In genomic region chr10:2990764-2991163, GRCh38 we compare ENCODE assay signal across 22 cellular contexts.
"Had no signal": no experiment of that assay in that cellular context is flagged by ENCODE, and none has a peak within 500 bp of the region (broad histone marks: within the 10 kb centered on the region; RNA-seq: fewer than 3 reads in every experiment).

No MANE protein-coding gene starts in this region.

- H3K4me3 Mint-ChIP-seq: activated CD4-positive, alpha-beta memory T cell treated with anti-CD3 and anti-CD28 coated beads, Interleukin-2, amount 10 ng/mL, durations not matched to agents 7 days and 5 days; activated CD8-positive, alpha-beta memory T cell treated with anti-CD3 and anti-CD28 coated beads, Interleukin-2, amount 10 ng/mL, durations not matched to agents 7 days and 5 days; activated naive CD8-positive, alpha-beta T cell treated with anti-CD3 and anti-CD28 coated beads for 36 hours; activated T-helper 17 cell treated with anti-CD3 and anti-CD28 coated beads, Interleukin-2, amount 50 U/mL, for 72 hours; natural killer cell; stimulated activated naive B cell treated with anti-CD40 and anti-IgM and Interleukin-4, amounts not matched to agents 10 μg/mL and 1 μg/mL and 100 μg/mL, for 72 hours had no signal

- H3K4me3 ChIP-seq: esophagus squamous epithelium, lower lobe of right lung, pancreas, sigmoid colon, spleen had no signal

- H3K36me3 ChIP-seq: esophagus squamous epithelium, lower lobe of right lung, neutrophil, pancreas, sigmoid colon, spleen had no signal

- H3K4me1 Mint-ChIP-seq: natural killer cell had no signal

- DNase-seq: activated CD4-positive, alpha-beta memory T cell treated with anti-CD3 and anti-CD28 coated beads, Interleukin-2, amount 10 ng/mL, durations not matched to agents 7 days and 5 days; activated CD4-positive, alpha-beta T cell treated with anti-CD3 and anti-CD28 coated beads for 48 hours; activated CD4-positive, CD25-positive, alpha-beta regulatory T cell; activated CD8-positive, alpha-beta memory T cell treated with anti-CD3 and anti-CD28 coated beads, Interleukin-2, amount 10 ng/mL, durations not matched to agents 7 days and 5 days; activated naive CD4-positive, alpha-beta T cell; activated naive CD8-positive, alpha-beta T cell treated with anti-CD3 and anti-CD28 coated beads for 36 hours; activated T-cell treated with anti-CD3 and anti-CD28 coated beads, Interleukin-2, amount 50 U/mL, for 1 hour; amygdala; dermis blood vessel endothelial cell; effector memory CD4-positive, alpha-beta T cell; esophagus squamous epithelium; left cardiac atrium; lower lobe of right lung; natural killer cell; pancreas; sigmoid colon; spleen; stimulated activated CD4-positive, alpha-beta T cell treated with anti-CD3 and anti-CD28 coated beads, Interleukin-4, amount 100 ng/mL, for 4 hours; stimulated activated naive B cell treated with anti-CD40 and anti-IgM and Interleukin-4, amounts not matched to agents 10 μg/mL and 1 μg/mL and 100 μg/mL, for 72 hours; T-helper 9 cell had no signal

- H3K27me3 ChIP-seq: pancreas had no signal

- H3K9me3 Mint-ChIP-seq: activated CD4-positive, alpha-beta memory T cell treated with anti-CD3 and anti-CD28 coated beads, Interleukin-2, amount 10 ng/mL, durations not matched to agents 7 days and 5 days; activated naive CD8-positive, alpha-beta T cell treated with anti-CD3 and anti-CD28 coated beads for 36 hours; natural killer cell had no signal

- H3K36me3 Mint-ChIP-seq: activated CD8-positive, alpha-beta memory T cell treated with anti-CD3 and anti-CD28 coated beads, Interleukin-2, amount 10 ng/mL, durations not matched to agents 7 days and 5 days; activated naive CD8-positive, alpha-beta T cell treated with anti-CD3 and anti-CD28 coated beads for 36 hours; natural killer cell had no signal

- H3K9me3 ChIP-seq: lower lobe of right lung, neutrophil, pancreas had no signal

- ATAC-seq: activated CD8-positive, alpha-beta memory T cell treated with anti-CD3 and anti-CD28 coated beads, Interleukin-2, amount 10 ng/mL, durations not matched to agents 7 days and 5 days; activated T-helper 17 cell treated with anti-CD3 and anti-CD28 coated beads, Interleukin-2, amount 50 U/mL, for 72 hours; left cardiac atrium; lower lobe of right lung; natural killer cell; pancreas; stimulated activated naive B cell treated with anti-CD40 and anti-IgM and Interleukin-4, amounts not matched to agents 10 μg/mL and 1 μg/mL and 100 μg/mL, for 72 hours had no signal

- H3K27ac Mint-ChIP-seq: activated CD4-positive, alpha-beta memory T cell treated with anti-CD3 and anti-CD28 coated beads, Interleukin-2, amount 10 ng/mL, durations not matched to agents 7 days and 5 days; activated CD8-positive, alpha-beta memory T cell treated with anti-CD3 and anti-CD28 coated beads, Interleukin-2, amount 10 ng/mL, durations not matched to agents 7 days and 5 days; activated naive CD8-positive, alpha-beta T cell treated with anti-CD3 and anti-CD28 coated beads for 36 hours; activated T-helper 17 cell treated with anti-CD3 and anti-CD28 coated beads, Interleukin-2, amount 50 U/mL, for 72 hours; natural killer cell; stimulated activated naive B cell treated with anti-CD40 and anti-IgM and Interleukin-4, amounts not matched to agents 10 μg/mL and 1 μg/mL and 100 μg/mL, for 72 hours had no signal

- H3K4me1 ChIP-seq: sigmoid colon had no signal

- H3K27ac ChIP-seq: esophagus squamous epithelium, lower lobe of right lung, neutrophil, pancreas, sigmoid colon, spleen had no signal
